ENCODE assay signal across 11 cellular contexts in the genomic region with DNA sequence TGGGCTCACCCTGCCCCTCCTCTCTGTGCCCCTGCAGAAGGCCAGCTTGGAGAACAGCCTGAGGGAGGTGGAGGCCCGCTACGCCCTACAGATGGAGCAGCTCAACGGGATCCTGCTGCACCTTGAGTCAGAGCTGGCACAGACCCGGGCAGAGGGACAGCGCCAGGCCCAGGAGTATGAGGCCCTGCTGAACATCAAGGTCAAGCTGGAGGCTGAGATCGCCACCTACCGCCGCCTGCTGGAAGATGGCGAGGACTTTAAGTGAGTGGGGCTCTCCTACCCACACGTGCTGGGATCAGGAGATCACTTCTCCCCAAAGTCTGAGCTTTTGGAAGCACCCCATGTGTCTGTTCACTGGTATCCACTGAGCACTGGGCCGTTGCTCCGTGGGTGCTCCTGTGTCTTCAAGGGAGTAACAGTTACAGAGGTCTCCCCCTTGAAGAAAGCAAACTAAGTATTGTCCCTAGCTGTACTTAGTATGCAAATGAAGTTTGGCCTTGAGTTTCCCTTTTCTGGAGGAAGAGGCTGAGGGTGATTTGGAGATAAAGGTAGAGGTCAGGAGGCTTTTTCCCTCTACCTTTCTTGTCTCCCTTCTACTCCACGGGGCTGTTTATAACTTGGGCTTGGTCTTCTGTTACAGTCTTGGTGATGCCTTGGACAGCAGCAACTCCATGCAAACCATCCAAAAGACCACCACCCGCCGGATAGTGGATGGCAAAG. TPM values are rescaled to one million over a fixed set of nuclear protein-coding genes. Genes with fewer than 3 reads are reported as not detected.
A peak's percentile ranks its signal among the peaks of the same experiment; 100 is the strongest.
DNase-seq lines count a peak whose midpoint lies in the region; ATAC-seq, FAIRE-seq and TF ChIP-seq lines count a peak whose summit lies in the region.
"Had no signal": no experiment of that assay in that cellular context is flagged by ENCODE, and none has a peak within 500 bp of the region (broad histone marks: within the 10 kb centered on the region; RNA-seq: fewer than 3 reads in every experiment).

No MANE protein-coding gene starts in this region.

- POLR2A ChIA-PET in A549 (lab: Yijun Ruan, JAX), result interaction anchor here (0.6 to 9.4 kb wide), 7 partner anchors 19 to 56 kb away, joined by 3 to 208 read pairs (median 7); partner anchors contain the start of gene KRT8

- peaks cover 21% of the 10 kb centered on the region for H3K36me3 ChIP-seq in H7 (replicated peaks; ENCODE audit: control insufficient read depth, insufficient read depth, low read length)
- H3K36me3 ChIP-seq: ovary had no signal

- CTCF ChIA-PET in A549 (lab: Yijun Ruan, JAX), result interaction anchor here (0.7 to 9.8 kb wide), 28 partner anchors 10 to 808 kb away, joined by 3 to 112 read pairs (median 8); partner anchors contain the start of gene KRT8

- H3K27me3 ChIP-seq in H7 (ENCODE audit: control insufficient read depth, insufficient read depth, low read length), result no peaks in the 10 kb centered on the region
- H3K27me3 ChIP-seq: ovary had no signal

- FAIRE-seq in A549 (lab: Jason Lieb, UNC), result no peak

- peak overlapping the region; percentile 93 for H3K4me2 ChIP-seq in A549

- no peak for TF ChIP-seq POLR2A in A549 (IDR thresholded peaks at IDR 0.05; ENCODE audit: low read length)

- intact Hi-C loops in left colon (cut with DNase I, micrococcal nuclease), result no loop called here

- DNase-seq in A549 (ENCODE audit: low read depth in 1 of 2, low spot score in 1 of 2) (peak in 1 of 2 experiments; percentile 64), H7 (peak; percentile 48), UCSD-AML1 (lab: John Stamatoyannopoulos, UW; ENCODE audit: unreplicated experiment) (peak; percentile 45), left colon (peak; percentile 65 to 70), NCI-H2029 treated with DMSO at 0.1 percent for 48 hours (lab: John Stamatoyannopoulos, UW) (no peak), hypothalamus (lab: John Stamatoyannopoulos, UW) (no peak)
- DNase-seq: activated effector memory CD4-positive, alpha-beta T cell treated with anti-CD3 and anti-CD28 coated beads, Interleukin-2, amount 50 U/mL, for 16 hours; GM23248; ovary had no signal

- H3K4me3 ChIP-seq in A549 (peak overlapping the region; percentile 91), H7 (ENCODE audit: insufficient read depth, low read depth, low read length) (no peak overlapping the region)
- H3K4me3 ChIP-seq: GM23248, ovary had no signal

- peak overlapping the region; percentile 96 to 97 for H3K27ac ChIP-seq in A549
- H3K27ac ChIP-seq: GM23248, ovary had no signal

- ATAC-seq in A549 (peak in 1 of 2 experiments; percentile 1; a peak in 3 of 6 replicates), left colon (no peak), HG03354 (IDR thresholded peaks at IDR 0.05; ENCODE audit: poor library complexity, severe bottlenecking, unreplicated experiment) (no peak), GM18870 (IDR thresholded peaks at IDR 0.05; ENCODE audit: unreplicated experiment) (no peak)

- WGBS in A549 (ENCODE audit: missing lambda C conversion rate), result 20% methylated on average over 15 of the region's 15 CpGs

- peaks cover 41% of the 10 kb centered on the region for H3K4me1 ChIP-seq in A549

- TF ChIP-seq CTCF in A549 (IDR thresholded peaks at IDR 0.05), result peak; percentile 49

- TF ChIP-seq EP300 in A549 (IDR thresholded peaks at IDR 0.05), result no peak

- H3K9me3 ChIP-seq in A549, result no peaks in the 10 kb centered on the region
- H3K9me3 ChIP-seq: ovary had no signal

- TF ChIP-seq RAD21 in A549 (conservative IDR thresholded peaks at IDR 0.05 in 1 of 2, IDR thresholded peaks at IDR 0.05 in 1 of 2), result peak; percentile 64 to 65

TF ChIP-seq in A549, 52 proteins besides CTCF, POLR2A, EP300 and RAD21:
- TF ChIP-seq BHLHE40 (IDR thresholded peaks at IDR 0.05; ENCODE audit: low read depth, low read length) (no peak), KDM5A (IDR thresholded peaks at IDR 0.05) (0 out of 2 replicates have a peak, but pooled peaks have one; percentile 19), HOXB5 (CRISPR knock-in tag; IDR thresholded peaks at IDR 0.05) (no peak), RARB (CRISPR knock-in tag; IDR thresholded peaks at IDR 0.05) (0 out of 2 replicates have a peak, but pooled peaks have one; percentile 30), SMC3 (IDR thresholded peaks at IDR 0.05) (peak; percentile 60), RCOR1 (IDR thresholded peaks at IDR 0.05; ENCODE audit: low read depth, low read length) (no peak), NPAS2 (CRISPR knock-in tag; IDR thresholded peaks at IDR 0.05; ENCODE audit: borderline replicate concordance) (no peak)
- TF ChIP-seq, protein P1, sequence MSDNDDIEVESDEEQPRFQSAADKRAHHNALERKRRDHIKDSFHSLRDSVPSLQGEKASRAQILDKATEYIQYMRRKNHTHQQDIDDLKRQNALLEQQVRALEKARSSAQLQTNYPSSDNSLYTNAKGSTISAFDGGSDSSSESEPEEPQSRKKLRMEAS (IDR thresholded peaks at IDR 0.05), result peak; percentile 75

RNA-seq across cellular contexts. Expression of gene KRT18, which starts 3.3 kb away (rescaled TPM):
- polyA plus RNA-seq in A549 (2011; rRNA removed) (2,476 and 2,635 TPM in 2 replicates), A549 (2017; fragmentation: RNase III; extraction: RNeasy Plus Mini Kit Qiagen cat#74134 plus additional on column Dnase treatment) (2,534 to 2,941 TPM (median 2,752 TPM) in 3 replicates)
- 2,127 and 2,527 TPM in 2 replicates for polyA plus RNA-seq in A549 (2012; cell fraction: cytosol; rRNA removed)
- polyA plus RNA-seq in A549 (2012; cell fraction: nucleus; rRNA removed), result 3,075 and 3,600 TPM in 2 replicates
- polyA minus RNA-seq in A549 (2011; rRNA and poly(A)+ RNA removed), result 2,971 and 3,475 TPM in 2 replicates
- 578 and 613 TPM in 2 replicates for total RNA-seq in H7 (2014; rRNA removed; shearing (Covaris generic))
- total RNA-seq in left colon, result 100 to 1,000 TPM; 815 to 912 TPM

RNA-seq across cellular contexts. Expression of gene KRT8, which starts 47.4 kb away (rescaled TPM):
- polyA plus RNA-seq in A549 (2011; rRNA removed) (1,385 and 2,250 TPM in 2 replicates), A549 (2017; fragmentation: RNase III; extraction: RNeasy Plus Mini Kit Qiagen cat#74134 plus additional on column Dnase treatment) (3,173 to 3,781 TPM (median 3,633 TPM) in 3 replicates)
- polyA plus RNA-seq in A549 (2012; cell fraction: cytosol; rRNA removed), result 2,547 and 2,774 TPM in 2 replicates
- 3,370 and 4,681 TPM in 2 replicates for polyA plus RNA-seq in A549 (2012; cell fraction: nucleus; rRNA removed)
- 2,077 and 2,477 TPM in 2 replicates for polyA minus RNA-seq in A549 (2011; rRNA and poly(A)+ RNA removed)
- total RNA-seq in H7 (2014; rRNA removed; shearing (Covaris generic)), result 318 and 445 TPM in 2 replicates
- 1,000 to 10,000 TPM; 4,047 to 4,291 TPM for total RNA-seq in left colon

RNA-seq across cellular contexts. Expression of gene EIF4B, which starts 54.0 kb away (rescaled TPM):
- polyA plus RNA-seq in A549 (2011; rRNA removed), result 577 and 650 TPM in 2 replicates
- 209 and 256 TPM in 2 replicates for polyA plus RNA-seq in A549 (2012; cell fraction: cytosol; rRNA removed)
- polyA plus RNA-seq in A549 (2012; cell fraction: nucleus; rRNA removed), result 167 and 231 TPM in 2 replicates
- 363 to 377 TPM (median 375 TPM) in 3 replicates for polyA plus RNA-seq in A549 (2017; fragmentation: RNase III; extraction: RNeasy Plus Mini Kit Qiagen cat#74134 plus additional on column Dnase treatment)
- polyA minus RNA-seq in A549 (2011; rRNA and poly(A)+ RNA removed), result 707 and 843 TPM in 2 replicates
- total RNA-seq in H7 (2014; rRNA removed; shearing (Covaris generic)), result 581 and 770 TPM in 2 replicates
- total RNA-seq in left colon, result 100 to 1,000 TPM; 355 to 389 TPM

Comparison
In these comparisons a context has a peak if more than half of its experiments do, and no peak if none do; other contexts are left out.
1. DNase-seq: peak in H7 (single experiment), UCSD-AML1 (single experiment) and left colon (2 of 2); none in NCI-H2029 treated with DMSO at 0.1 percent for 48 hours (single experiment) and hypothalamus (0 of 51).